Comparison of ENCODE assay signal across 21 cellular contexts in the genomic region with DNA sequence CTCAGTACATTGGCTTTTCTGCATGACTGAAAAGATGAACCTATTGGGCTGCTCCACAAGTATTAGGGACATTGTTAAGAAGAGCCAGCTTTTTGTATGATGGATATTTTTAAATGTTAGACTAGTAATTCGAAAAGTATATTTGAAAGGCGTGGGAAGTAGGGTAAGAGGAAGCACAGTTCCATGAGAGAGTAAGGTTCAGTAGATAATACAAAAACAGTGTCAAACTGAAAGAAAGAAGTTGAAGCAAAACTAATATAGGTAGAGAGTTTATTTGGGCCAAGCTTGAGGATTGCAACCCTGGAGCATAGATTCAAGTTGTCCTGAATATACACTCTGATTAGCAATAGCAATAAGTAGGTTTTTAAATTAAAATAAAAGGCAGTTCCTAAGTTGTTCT.
"Had no signal": no experiment of that assay in that cellular context is flagged by ENCODE, and none has a peak within 500 bp of the region (broad histone marks: within the 10 kb centered on the region; RNA-seq: fewer than 3 reads in every experiment).

No MANE protein-coding gene starts in this region.

- H3K36me3 ChIP-seq: esophagus muscularis mucosa, gastroesophageal sphincter, heart left ventricle, lower lobe of right lung, ovary, right lobe of liver, stomach, thyroid gland, vagina had no signal

- H3K4me2 ChIP-seq: hepatocyte had no signal

- H3K79me2 ChIP-seq: hepatocyte had no signal

- H3K27me3 ChIP-seq: esophagus muscularis mucosa, foreskin keratinocyte, gastroesophageal sphincter, heart left ventricle, hepatocyte, ovary, right lobe of liver, stomach, thyroid gland, vagina had no signal

- H2AFZ ChIP-seq: hepatocyte had no signal

- ATAC-seq: foreskin keratinocyte, gastroesophageal sphincter, heart left ventricle, left ventricle myocardium superior, lower lobe of right lung, natural killer cell had no signal

- H3K4me1 ChIP-seq: esophagus muscularis mucosa, foreskin keratinocyte, gastroesophageal sphincter, heart left ventricle, lower lobe of right lung, right lobe of liver, stomach, thyroid gland, vagina had no signal

- DNase-seq: dermis blood vessel endothelial cell; effector memory CD4-positive, alpha-beta T cell; foreskin keratinocyte; heart left ventricle; left ventricle myocardium superior; lower lobe of right lung; natural killer cell; occipital lobe; ovary; stimulated activated CD4-positive, alpha-beta T cell treated with anti-CD3 and anti-CD28 coated beads, Interleukin-15, amount 100 ng/mL, for 24 hours; stimulated activated CD4-positive, alpha-beta T cell treated with anti-CD3 and anti-CD28 coated beads, Interleukin-2, amount 100 ng/mL, for 48 hours; stimulated activated CD8-positive, alpha-beta memory T cell treated with anti-CD3 and anti-CD28 coated beads, Interleukin-4, amount 100 ng/mL, for 48 hours; stimulated activated naive CD4-positive, alpha-beta T cell treated with Interleukin-2 at 50 U/mL for 16 hours; stomach; thyroid gland had no signal

- H3K4me3 ChIP-seq: coronary artery, esophagus muscularis mucosa, gastroesophageal sphincter, heart left ventricle, hepatocyte, lower lobe of right lung, ovary, right lobe of liver, stomach, thyroid gland, vagina had no signal

- H3K9me3 ChIP-seq: esophagus muscularis mucosa, gastroesophageal sphincter, heart left ventricle, lower lobe of right lung, ovary, right lobe of liver, stomach, thyroid gland, vagina had no signal

- H3K27ac ChIP-seq: coronary artery, esophagus muscularis mucosa, foreskin keratinocyte, gastroesophageal sphincter, heart left ventricle, hepatocyte, lower lobe of right lung, ovary, right lobe of liver, stomach, thyroid gland, vagina had no signal
